Comparison of ENCODE assay signal across 20 cellular contexts in genomic region chr18:61824733-61825363, GRCh38.
DNase-seq lines count a peak whose midpoint lies in the region; TF ChIP-seq lines count a peak whose summit lies in the region.
"Had no signal": no experiment of that assay in that cellular context is flagged by ENCODE, and none has a peak within 500 bp of the region (broad histone marks: within the 10 kb centered on the region; RNA-seq: fewer than 3 reads in every experiment).

No MANE protein-coding gene starts in this region.

- H3K4me1 ChIP-seq in mammary epithelial cell (ENCODE audit: insufficient read depth, low read length): peaks cover 14% of the 10 kb centered on the region
- H3K4me1 ChIP-seq in breast epithelium: no peaks in the 10 kb centered on the region
- no peaks in the 10 kb centered on the region for H3K4me1 ChIP-seq in hepatocyte (ENCODE audit: insufficient read depth)
- H3K4me1 ChIP-seq in smooth muscle cell (ENCODE audit: low read depth): peaks cover 6% of the 10 kb centered on the region
- H3K4me1 ChIP-seq in BE2C: no peaks in the 10 kb centered on the region
- H3K4me1 ChIP-seq: prostate gland, thyroid gland had no signal

- H3K27me3 ChIP-seq in mammary epithelial cell (ENCODE audit: insufficient read depth, low read length): no peaks in the 10 kb centered on the region
- H3K27me3 ChIP-seq in breast epithelium: no peaks in the 10 kb centered on the region
- no peaks in the 10 kb centered on the region for H3K27me3 ChIP-seq in hepatocyte
- no peaks in the 10 kb centered on the region for H3K27me3 ChIP-seq in smooth muscle cell (ENCODE audit: low read depth)
- no peaks in the 10 kb centered on the region for H3K27me3 ChIP-seq in BE2C
- H3K27me3 ChIP-seq: heart left ventricle, thyroid gland had no signal

- DNase-seq in mammary epithelial cell (peak; percentile 13), breast epithelium (ENCODE audit: low spot score in 2 of 2) (no peak), astrocyte of the spinal cord (ENCODE audit: low read depth, low spot score) (peak; percentile 12), hepatocyte (ENCODE audit: low spot score) (peak; percentile 11), smooth muscle cell (lab: John Stamatoyannopoulos, UW; ENCODE audit: unreplicated experiment) (no peak), BE2C (no peak)
- DNase-seq in stimulated activated CD4-positive, alpha-beta T cell treated with anti-CD3 and anti-CD28 coated beads, Interleukin-4, amount 100 ng/mL, for 24 hours: no peak
- DNase-seq in stimulated activated CD4-positive, alpha-beta T cell treated with anti-CD3 and anti-CD28 coated beads, Interleukin-1b, Interleukin-23, amount 100 ng/mL, for 48 hours: no peak
- DNase-seq: activated CD8-positive, alpha-beta T cell treated with anti-CD3 and anti-CD28 coated beads, Interleukin-2, amount 10 ng/mL, durations not matched to agents 7 days and 5 days; aorta; DMS153; heart left ventricle; MM.1S; NCI-H1417; NCI-H446 treated with DMSO at 0.1 percent for 48 hours; RPMI8226; T-helper 2 cell; thyroid gland had no signal

- no peaks in the 10 kb centered on the region for H3K9me2 ChIP-seq in hepatocyte (replicated peaks; ENCODE audit: insufficient read depth)

- no TSS peak for BruUV-seq in mammary epithelial cell (replicated peaks; lab: Mats Ljungman, UMichigan)

- no peaks in the 10 kb centered on the region for H3K36me3 ChIP-seq in mammary epithelial cell (ENCODE audit: insufficient read depth, low read length)
- no peaks in the 10 kb centered on the region for H3K36me3 ChIP-seq in breast epithelium
- no peaks in the 10 kb centered on the region for H3K36me3 ChIP-seq in hepatocyte (replicated peaks; ENCODE audit: insufficient read depth, low read depth)
- H3K36me3 ChIP-seq in smooth muscle cell (ENCODE audit: low read depth): peaks cover 3% of the 10 kb centered on the region
- no peaks in the 10 kb centered on the region for H3K36me3 ChIP-seq in BE2C
- H3K36me3 ChIP-seq: prostate gland, thyroid gland had no signal

- no peaks in the 10 kb centered on the region for H3F3A ChIP-seq in smooth muscle cell (ENCODE audit: low read depth)

- intact Hi-C loops in mammary epithelial cell (cut with micrococcal nuclease): no loop called here
- intact Hi-C loops in breast epithelium (cut with DNase I; ENCODE audit: low total_unique reads): no loop called here

- no peak for TF ChIP-seq POLR2A in breast epithelium (IDR thresholded peaks at IDR 0.05)

- H4K20me1 ChIP-seq in mammary epithelial cell (ENCODE audit: insufficient read depth, low read length): no peaks in the 10 kb centered on the region
- H4K20me1 ChIP-seq in hepatocyte (ENCODE audit: insufficient read depth, poor library complexity, severe bottlenecking): no peaks in the 10 kb centered on the region
- H4K20me1 ChIP-seq in smooth muscle cell (ENCODE audit: low read depth): peaks cover 95% of the 10 kb centered on the region

- no peaks in the 10 kb centered on the region for H3K9me3 ChIP-seq in mammary epithelial cell (replicated peaks; ENCODE audit: insufficient read depth, low read length)
- H3K9me3 ChIP-seq in breast epithelium: no peaks in the 10 kb centered on the region
- no peaks in the 10 kb centered on the region for H3K9me3 ChIP-seq in hepatocyte (ENCODE audit: low read depth)
- no peaks in the 10 kb centered on the region for H3K9me3 ChIP-seq in smooth muscle cell (replicated peaks; ENCODE audit: low read depth)
- no peaks in the 10 kb centered on the region for H3K9me3 ChIP-seq in BE2C
- H3K9me3 ChIP-seq: heart left ventricle, prostate gland, thyroid gland had no signal

- WGBS in mammary epithelial cell (ENCODE audit: low coverage, missing lambda C conversion rate): 97% methylated on average over 3 of the region's 3 CpGs
- WGBS in hepatocyte (ENCODE audit: low lambda C conversion rate, missing lambda C conversion rate): 54% methylated on average over 3 of the region's 3 CpGs
- WGBS in smooth muscle cell (ENCODE audit: low lambda C conversion rate): 68% methylated on average over 3 of the region's 3 CpGs

- H2AFZ ChIP-seq in mammary epithelial cell (ENCODE audit: low read depth, low read length) (no peak overlapping the region), hepatocyte (no peak overlapping the region), smooth muscle cell (ENCODE audit: low read depth) (no peak overlapping the region)

- no peak overlapping the region for H3K4me3 ChIP-seq in mammary epithelial cell (replicated peaks in 1 of 3; ENCODE audit: insufficient read depth in 1 of 3, low read depth in 2 of 3, low read length in 3 of 3)
- no peak overlapping the region for H3K4me3 ChIP-seq in breast epithelium
- H3K4me3 ChIP-seq in astrocyte of the spinal cord (ENCODE audit: low read depth, low read length): no peak overlapping the region
- no peak overlapping the region for H3K4me3 ChIP-seq in hepatocyte
- no peak overlapping the region for H3K4me3 ChIP-seq in smooth muscle cell
- no peak overlapping the region for H3K4me3 ChIP-seq in BE2C (ENCODE audit: low read depth, low read length)
- H3K4me3 ChIP-seq: heart left ventricle, K562, prostate gland, thyroid gland had no signal

- H3K27ac ChIP-seq in mammary epithelial cell (ENCODE audit: insufficient read depth, low read depth, low read length) (no peak overlapping the region), breast epithelium (no peak overlapping the region), hepatocyte (no peak overlapping the region), smooth muscle cell (ENCODE audit: low read depth) (peak overlapping the region; percentile 74)
- H3K27ac ChIP-seq: prostate gland, thyroid gland had no signal

- H3K79me2 ChIP-seq in mammary epithelial cell (ENCODE audit: insufficient read depth, low read length) (peaks cover 28% of the 10 kb centered on the region), hepatocyte (peaks cover 6% of the 10 kb centered on the region), smooth muscle cell (ENCODE audit: low read depth) (peaks cover 77% of the 10 kb centered on the region)

- TF ChIP-seq CTCF in mammary epithelial cell (conservative IDR thresholded peaks at IDR 0.05 in 1 of 2, IDR thresholded peaks at IDR 0.05 in 1 of 2; ENCODE audit: extremely low read depth in 1 of 2, insufficient read depth in 1 of 2, low read depth in 1 of 2, low read length in 2 of 2) (no peak), breast epithelium (IDR thresholded peaks at IDR 0.05) (no peak), astrocyte of the spinal cord (IDR thresholded peaks at IDR 0.05; ENCODE audit: low read depth, low read length) (no peak), hepatocyte (IDR thresholded peaks at IDR 0.05; ENCODE audit: poor library complexity) (no peak), smooth muscle cell (IDR thresholded peaks at IDR 0.05; ENCODE audit: borderline replicate concordance, insufficient read depth, poor library complexity, severe bottlenecking) (no peak), BE2C (IDR thresholded peaks at IDR 0.05; ENCODE audit: low read depth, low read length) (no peak)

- in situ Hi-C loops in mammary epithelial cell (cut with MboI; ENCODE audit: low sequenced_read_pairs in 2 of 2): no loop called here
- in situ Hi-C loops in astrocyte of the spinal cord (cut with HindIII; ENCODE audit: low sequenced_read_pairs): no loop called here

- CTCF ChIA-PET in mammary epithelial cell (lab: Charles Lee; ENCODE audit: low non-redundant PET): no interaction called here

- H3K4me2 ChIP-seq in mammary epithelial cell (ENCODE audit: insufficient read depth, low read depth, low read length): no peak overlapping the region
- no peak overlapping the region for H3K4me2 ChIP-seq in hepatocyte
- peak overlapping the region; percentile 48 for H3K4me2 ChIP-seq in smooth muscle cell

- no peak overlapping the region for H3K9ac ChIP-seq in mammary epithelial cell (ENCODE audit: insufficient read depth, low read length)
- peak overlapping the region; percentile 18 for H3K9ac ChIP-seq in smooth muscle cell (ENCODE audit: low read depth)

- dilution Hi-C loops in mammary epithelial cell (cut with HindIII; ENCODE audit: low sequenced_read_pairs): no loop called here

Comparison
In these comparisons a context has a peak if more than half of its experiments do, and no peak if none do; other contexts are left out.
1. DNase-seq: peak in mammary epithelial cell (single experiment), astrocyte of the spinal cord (single experiment) and hepatocyte (single experiment); none in breast epithelium (0 of 2), smooth muscle cell (single experiment), stimulated activated CD4-positive, alpha-beta T cell treated with anti-CD3 and anti-CD28 coated beads, Interleukin-4, amount 100 ng/mL, for 24 hours (single experiment), BE2C (single experiment) and stimulated activated CD4-positive, alpha-beta T cell treated with anti-CD3 and anti-CD28 coated beads, Interleukin-1b, Interleukin-23, amount 100 ng/mL, for 48 hours (single experiment).